ENCODE assay signal across 9 cellular contexts in the genomic region with DNA sequence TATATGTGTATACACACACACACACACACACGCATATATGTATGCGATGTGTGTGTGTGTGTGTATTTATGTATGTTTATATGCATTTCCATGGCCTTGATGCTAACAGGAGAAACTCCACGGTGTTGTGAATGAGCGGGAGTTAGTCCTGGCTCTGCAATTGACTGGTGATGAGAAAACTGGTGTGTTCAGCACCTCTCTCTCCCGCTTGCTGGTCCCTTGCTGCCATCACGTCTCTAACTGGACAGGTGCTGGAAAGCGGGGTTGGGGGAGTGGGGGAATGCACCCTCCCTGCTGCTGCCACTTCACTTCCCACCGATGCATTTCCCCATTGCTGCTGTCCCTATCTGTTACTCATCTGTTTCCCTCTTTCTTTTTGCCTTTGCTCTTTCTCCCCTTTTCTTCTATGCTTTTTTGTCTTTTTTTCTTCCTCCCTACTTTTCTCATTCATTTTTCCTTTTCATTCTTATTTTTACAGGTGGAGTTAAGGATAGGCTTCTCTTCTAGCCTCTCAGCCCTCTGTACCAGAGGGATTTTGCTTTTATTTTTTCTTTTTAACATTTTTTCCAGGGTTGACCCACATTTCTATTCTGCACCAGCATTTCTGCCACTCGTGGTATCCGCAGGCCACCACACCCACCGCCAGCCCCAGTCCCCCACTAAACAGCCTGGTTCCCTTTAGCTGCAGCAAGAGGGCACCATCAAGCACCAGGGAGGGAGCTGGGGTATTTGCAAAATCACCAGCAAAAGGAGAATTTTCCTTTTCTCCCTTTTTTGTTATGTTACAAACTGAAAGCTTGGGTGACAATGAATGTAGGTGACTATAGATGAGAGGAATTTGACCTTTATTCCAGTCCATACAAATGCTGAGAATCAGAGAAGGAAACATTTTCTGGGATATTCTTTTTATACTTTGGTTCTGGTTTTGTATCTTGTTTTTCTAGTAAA.
DNase-seq lines count a peak whose midpoint lies in the region; ATAC-seq and TF ChIP-seq lines count a peak whose summit lies in the region.
"Had no signal": no experiment of that assay in that cellular context is flagged by ENCODE, and none has a peak within 500 bp of the region (broad histone marks: within the 10 kb centered on the region; RNA-seq: fewer than 3 reads in every experiment).

No MANE protein-coding gene starts in this region.

- WGBS in esophagus, 2 donors: 75 to 76% methylated on average over 11 of the region's 11 CpGs

- CTCF ChIA-PET in OCI-LY7 (lab: Charles Lee; ENCODE audit: unreplicated experiment): no interaction called here

- H3K4me3 Mint-ChIP-seq in CD14-positive monocyte: no peak overlapping the region

- H3K27me3 Mint-ChIP-seq in CD14-positive monocyte (ENCODE audit: low read depth in 3 of 3): no peaks in the 10 kb centered on the region

- H3K27ac ChIP-seq in OCI-LY7 (ENCODE audit: low read depth, low read length, poor library complexity, severe bottlenecking) (no peak overlapping the region), esophagus (ENCODE audit: low read depth in 2 of 2, low read length in 1 of 2) (peak overlapping the region; percentile 78 to 92)

- peaks cover 16% of the 10 kb centered on the region for H3K4me1 Mint-ChIP-seq in CD14-positive monocyte

- no peaks in the 10 kb centered on the region for H3K9me2 ChIP-seq in OCI-LY7 (ENCODE audit: insufficient read depth, low read length)

- no peaks in the 10 kb centered on the region for H3K79me2 ChIP-seq in OCI-LY7 (ENCODE audit: insufficient read depth, low read depth, low read length)

- TF ChIP-seq CTCF in CD14-positive monocyte (IDR thresholded peaks at IDR 0.05): peak; percentile 7
- TF ChIP-seq CTCF in OCI-LY7 (conservative IDR thresholded peaks at IDR 0.05; ENCODE audit: low read length): 0 out of 2 replicates have a peak, but pooled peaks have one; percentile 13

- H3K4me3 ChIP-seq in OCI-LY7 (ENCODE audit: low read depth, low read length, poor library complexity, severe bottlenecking) (no peak overlapping the region), esophagus (ENCODE audit: low read depth in 1 of 2, low read length in 2 of 2) (no peak overlapping the region)

- no peaks in the 10 kb centered on the region for H3K4me1 ChIP-seq in OCI-LY7 (ENCODE audit: insufficient read depth, low read length, poor library complexity, severe bottlenecking)
- H3K4me1 ChIP-seq in esophagus (ENCODE audit: control insufficient read depth in 2 of 2, insufficient read depth in 2 of 2, low read length in 1 of 2): peaks cover 2 to 16% of the 10 kb centered on the region in 2 donors

- H3K27me3 ChIP-seq in esophagus (ENCODE audit: control insufficient read depth in 1 of 2, insufficient read depth in 2 of 2, low read length in 2 of 2): no peaks in the 10 kb centered on the region

- DNase-seq in CD14-positive monocyte (ENCODE audit: low spot score) (no peak), OCI-LY7 (ENCODE audit: low spot score) (no peak), pons (ENCODE audit: low spot score) (peak; percentile 56), OCI-M1 (lab: John Stamatoyannopoulos, UW) (no peak)
- DNase-seq: stimulated activated CD4-positive, alpha-beta T cell treated with anti-CD3 and anti-CD28 coated beads, Interleukin-12 subunit alpha, Interleukin-12 subunit beta, amount 100 ng/mL, for 4 hours had no signal

- H3K9me3 ChIP-seq in OCI-LY7 (ENCODE audit: low read length) (no peaks in the 10 kb centered on the region), esophagus (ENCODE audit: control insufficient read depth in 2 of 2, insufficient read depth in 1 of 2, low read depth in 1 of 2, low read length in 1 of 2) (no peaks in the 10 kb centered on the region)

- intact Hi-C loops in CD14-positive monocyte (cut with micrococcal nuclease): no loop called here
- intact Hi-C loops in OCI-LY7 (cut with micrococcal nuclease; ENCODE audit: unreplicated experiment): no loop called here

- peak overlapping the region in 2 of 7 donors; percentile 30 to 43 for H3K27ac Mint-ChIP-seq in CD14-positive monocyte

- no peak overlapping the region for H3K4me2 ChIP-seq in OCI-LY7 (ENCODE audit: low read length)

- peaks cover 48 to 61% of the 10 kb centered on the region in 2 donors for H3K36me3 Mint-ChIP-seq in CD14-positive monocyte

- H3K36me3 ChIP-seq in OCI-LY7 (ENCODE audit: insufficient read depth, low read length) (peaks cover 3% of the 10 kb centered on the region; the same call in 1 of the 2 replicates), esophagus (ENCODE audit: control insufficient read depth in 2 of 2, insufficient read depth in 2 of 2, low read length in 1 of 2) (peaks cover under 1 to 2% of the 10 kb centered on the region in 2 donors)

- H2AFZ ChIP-seq in OCI-LY7 (ENCODE audit: low read length): no peak overlapping the region

- ATAC-seq in HG02763 (IDR thresholded peaks at IDR 0.05; ENCODE audit: unreplicated experiment): no peak
- no peak for ATAC-seq in GM19328 (IDR thresholded peaks at IDR 0.05; ENCODE audit: unreplicated experiment)
- ATAC-seq in HG03439 (IDR thresholded peaks at IDR 0.05; ENCODE audit: unreplicated experiment): no peak

- BruUV-seq in OCI-LY7 (replicated peaks; lab: Mats Ljungman, UMichigan): no TSS peak

- POLR2A ChIA-PET in OCI-LY7 (lab: Charles Lee): interaction anchor here (1.0 kb wide), 1 partner anchor 108 kb away, joined by 3 read pairs; no protein-coding TSS in a partner anchor

- H3K9me3 Mint-ChIP-seq in CD14-positive monocyte: no peaks in the 10 kb centered on the region

- H4K20me1 ChIP-seq in OCI-LY7 (ENCODE audit: insufficient read depth, low read length): no peaks in the 10 kb centered on the region
